Comparison of ENCODE assay signal across 8 cellular contexts in the genomic region with DNA sequence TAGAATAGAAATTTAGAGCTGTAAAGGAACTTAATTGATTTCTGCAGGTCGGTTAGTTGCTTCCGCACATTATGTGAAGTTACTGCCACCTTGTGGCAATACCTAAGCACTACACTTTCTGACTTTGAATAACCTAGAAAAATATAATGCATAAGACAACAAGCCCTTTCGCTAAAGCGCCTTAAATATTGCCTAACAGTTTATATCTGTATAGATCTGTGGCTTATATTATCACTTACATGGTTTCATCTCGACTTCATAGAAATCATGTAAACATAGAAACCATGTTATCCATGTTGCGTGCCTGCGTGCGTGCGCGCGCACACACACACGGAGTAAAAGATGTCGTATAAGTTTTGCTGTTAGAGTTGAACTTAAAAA. TPM values are rescaled to one million over a fixed set of nuclear protein-coding genes. Genes with fewer than 3 reads are reported as not detected.
DNase-seq lines count a peak whose midpoint lies in the region; ATAC-seq lines count a peak whose summit lies in the region.

No MANE protein-coding gene starts in this region.

- DNase-seq in activated gamma-delta T cell treated with Interleukin-2 at 50 U/mL for 16 hours (peak; percentile 50), activated gamma-delta T cell (lab: John Stamatoyannopoulos, UW) (no peak), NOMO-1 treated with DMSO at 0.1 percent for 48 hours (lab: John Stamatoyannopoulos, UW; ENCODE audit: unreplicated experiment) (peak; percentile 68), amniotic epithelial cell (ENCODE audit: low read depth) (peak; percentile 53), left cardiac atrium (peak; percentile 66), posterior cingulate gyrus (peak in 6 of 10 donors; percentile 48 to 93 (median 54)), T1000 (lab: John Stamatoyannopoulos, UW) (no peak)

- ATAC-seq in HG03378 (IDR thresholded peaks at IDR 0.05; ENCODE audit: unreplicated experiment): peak; percentile 56
- ATAC-seq in left cardiac atrium: peak; percentile 51 to 66

- intact Hi-C loops in left cardiac atrium (cut with DNase I) (loop anchor here in 1 of 2 donors (5.0 to 10.0 kb wide), 2 partner anchors 796 to 1034 kb away; no protein-coding TSS in a partner anchor), posterior cingulate gyrus (cut with DNase I) (loop anchor here (1.0 to 10.0 kb wide), 3 partner anchors 494 to 1034 kb away; no protein-coding TSS in a partner anchor)

RNA-seq across cellular contexts. Expression of gene IFI16, which starts 10.9 kb away (rescaled TPM):
- total RNA-seq in left cardiac atrium: 10 to 100 TPM; 43.7 to 67.7 TPM

Comparison
In these comparisons a context has a peak if more than half of its experiments do, and no peak if none do; other contexts are left out.
1. DNase-seq: peak in activated gamma-delta T cell treated with Interleukin-2 at 50 U/mL for 16 hours (single experiment), NOMO-1 treated with DMSO at 0.1 percent for 48 hours (single experiment), amniotic epithelial cell (single experiment), left cardiac atrium (single experiment) and posterior cingulate gyrus (6 of 10); none in activated gamma-delta T cell (single experiment) and T1000 (single experiment).